ENCODE assay signal across 18 cellular contexts in genomic region chr12:46699986-46700385, GRCh38.
"Had no signal": no experiment of that assay in that cellular context is flagged by ENCODE, and none has a peak within 500 bp of the region (broad histone marks: within the 10 kb centered on the region; RNA-seq: fewer than 3 reads in every experiment).

No MANE protein-coding gene starts in this region.

- H3K4me3 Mint-ChIP-seq: naive thymus-derived CD8-positive, alpha-beta T cell; neural crest cell had no signal

- H3K27ac Mint-ChIP-seq: naive thymus-derived CD8-positive, alpha-beta T cell had no signal

- H3K4me3 ChIP-seq: esophagus muscularis mucosa, gastroesophageal sphincter, right atrium auricular region, sigmoid colon had no signal

- H3K4me1 ChIP-seq: esophagus muscularis mucosa, gastroesophageal sphincter, right atrium auricular region, sigmoid colon had no signal

- H3K36me3 ChIP-seq: esophagus muscularis mucosa, gastroesophageal sphincter, right atrium auricular region, sigmoid colon had no signal

- DNase-seq: effector memory CD4-positive, alpha-beta T cell; foreskin fibroblast; glutamatergic neuron; islet precursor cell; mammary epithelial cell; naive thymus-derived CD8-positive, alpha-beta T cell; sigmoid colon; small intestine; stimulated activated CD4-positive, alpha-beta T cell treated with anti-CD3 and anti-CD28 coated beads, Interleukin-12 subunit alpha, Interleukin-12 subunit beta, amount 100 ng/mL, for 4 hours; stimulated activated CD4-positive, alpha-beta T cell treated with anti-CD3 and anti-CD28 coated beads, Interleukin-2, amount 100 ng/mL, for 48 hours; stimulated activated naive CD4-positive, alpha-beta T cell treated with Interleukin-2 at 50 U/mL for 16 hours; trophoblast cell had no signal

- H3K27ac ChIP-seq: epithelial cell of prostate, esophagus muscularis mucosa, gastroesophageal sphincter, right atrium auricular region, sigmoid colon had no signal

- H3K4me1 Mint-ChIP-seq: naive thymus-derived CD8-positive, alpha-beta T cell; neural crest cell had no signal

- H3K27me3 ChIP-seq: esophagus muscularis mucosa, gastroesophageal sphincter, right atrium auricular region, sigmoid colon had no signal

- ATAC-seq: gastroesophageal sphincter; left lobe of liver; naive thymus-derived CD8-positive, alpha-beta T cell had no signal
